ENCODE assay signal across 8 cellular contexts in the genomic region with DNA sequence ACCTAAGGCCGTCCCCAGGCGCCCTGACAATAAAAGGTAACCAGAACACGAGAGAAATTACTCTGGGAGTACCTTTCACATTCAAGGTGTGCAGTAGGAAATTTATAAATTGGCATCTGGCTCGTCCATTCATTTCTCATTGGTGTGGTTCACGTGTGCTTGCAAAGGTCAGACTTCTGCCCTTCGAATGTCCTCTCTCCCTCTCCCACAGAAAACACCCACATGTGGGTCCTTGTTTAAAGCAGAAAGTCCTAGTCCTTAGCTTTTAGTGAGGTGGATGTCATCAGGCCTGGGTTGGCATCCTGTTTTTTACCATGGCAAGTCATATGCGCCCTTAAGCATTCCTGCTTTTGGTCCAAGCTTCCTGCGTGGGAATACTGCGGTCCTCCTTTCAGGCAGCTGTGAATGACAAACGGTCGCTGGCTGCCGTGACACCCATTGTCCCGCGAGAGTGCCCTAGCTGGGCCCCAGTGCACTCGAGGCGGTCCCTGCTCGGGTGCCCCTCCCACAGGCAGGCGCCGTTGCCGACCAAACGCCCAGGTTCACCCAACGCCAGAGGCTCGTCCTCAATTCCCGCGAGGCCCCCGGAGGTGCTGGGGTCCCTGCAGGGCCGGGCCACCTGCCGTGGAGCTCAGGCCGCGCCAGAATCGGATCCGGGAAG. TPM values are rescaled to one million over a fixed set of nuclear protein-coding genes. Genes with fewer than 3 reads are reported as not detected.
DNase-seq lines count a peak whose midpoint lies in the region; ATAC-seq and TF ChIP-seq lines count a peak whose summit lies in the region.

A gene (plus strand): TSS at position 531 of the 661 bp plus-strand sequence. CDS start 140 bp downstream, outside the sequence.

- H3K4me3 Mint-ChIP-seq in activated CD8-positive, alpha-beta memory T cell treated with anti-CD3 and anti-CD28 coated beads, Interleukin-2, amount 10 ng/mL, durations not matched to agents 7 days and 5 days = peak within 1 kb of the TSS; percentile 80
- peak within 1 kb of the TSS; percentile 85 for H3K4me3 Mint-ChIP-seq in endothelial cell (ENCODE audit: unreplicated experiment)

- CTCF ChIA-PET in activated CD8-positive, alpha-beta memory T cell treated with anti-CD3 and anti-CD28 coated beads, Interleukin-2, amount 10 ng/mL, durations not matched to agents 7 days and 5 days (lab: Charles Lee) = interaction anchor here (0.7 to 0.8 kb wide), 2 partner anchors 12 to 386 kb away, joined by 3 read pairs; no protein-coding TSS in a partner anchor

- peaks cover 35% of the 10 kb centered on the region for H3K36me3 Mint-ChIP-seq in activated CD8-positive, alpha-beta memory T cell treated with anti-CD3 and anti-CD28 coated beads, Interleukin-2, amount 10 ng/mL, durations not matched to agents 7 days and 5 days
- H3K36me3 Mint-ChIP-seq in endothelial cell (ENCODE audit: low read depth, unreplicated experiment) = peaks cover 13% of the 10 kb centered on the region

- H3K27ac Mint-ChIP-seq in activated CD8-positive, alpha-beta memory T cell treated with anti-CD3 and anti-CD28 coated beads, Interleukin-2, amount 10 ng/mL, durations not matched to agents 7 days and 5 days = peak within 1 kb of the TSS; percentile 87
- H3K27ac Mint-ChIP-seq in endothelial cell (ENCODE audit: unreplicated experiment) = no peak within 1 kb of the TSS

- H3K4me1 Mint-ChIP-seq in activated CD8-positive, alpha-beta memory T cell treated with anti-CD3 and anti-CD28 coated beads, Interleukin-2, amount 10 ng/mL, durations not matched to agents 7 days and 5 days = peaks cover 53% of the 10 kb centered on the region
- H3K4me1 Mint-ChIP-seq in endothelial cell (ENCODE audit: unreplicated experiment) = peaks cover 33% of the 10 kb centered on the region

- peaks cover 3% of the 10 kb centered on the region for H3K9me3 Mint-ChIP-seq in activated CD8-positive, alpha-beta memory T cell treated with anti-CD3 and anti-CD28 coated beads, Interleukin-2, amount 10 ng/mL, durations not matched to agents 7 days and 5 days (ENCODE audit: low read depth)
- H3K9me3 Mint-ChIP-seq in endothelial cell (ENCODE audit: unreplicated experiment) = no peaks in the 10 kb centered on the region

- peak; percentile 85 for ATAC-seq in activated CD8-positive, alpha-beta memory T cell treated with anti-CD3 and anti-CD28 coated beads, Interleukin-2, amount 10 ng/mL, durations not matched to agents 7 days and 5 days

- DNase-seq in COR-L47 (lab: John Stamatoyannopoulos, UW) (peak; percentile 88), GM20000 (ENCODE audit: low spot score) (peak; percentile 93), HS-5 (ENCODE audit: low read depth) (peak; percentile 58), NOMO-1 treated with DMSO at 0.1 percent for 48 hours (lab: John Stamatoyannopoulos, UW; ENCODE audit: unreplicated experiment) (peak; percentile 78), endothelial cell (ENCODE audit: low spot score) (no peak), middle frontal gyrus (ENCODE audit: extremely low spot score, low spot score) (peak; percentile 51)
- peak; percentile 92 for DNase-seq in activated CD8-positive, alpha-beta memory T cell treated with anti-CD3 and anti-CD28 coated beads, Interleukin-2, amount 10 ng/mL, durations not matched to agents 7 days and 5 days
- peak; percentile 43 to 46 for DNase-seq in stimulated activated CD8-positive, alpha-beta memory T cell treated with anti-CD3 and anti-CD28 coated beads, Interleukin-4, amount 100 ng/mL, for 1 hour (ENCODE audit: low read depth in 2 of 2, low spot score in 1 of 2)

- no peaks in the 10 kb centered on the region for H3K27me3 Mint-ChIP-seq in activated CD8-positive, alpha-beta memory T cell treated with anti-CD3 and anti-CD28 coated beads, Interleukin-2, amount 10 ng/mL, durations not matched to agents 7 days and 5 days
- peaks cover 11% of the 10 kb centered on the region for H3K27me3 Mint-ChIP-seq in endothelial cell (ENCODE audit: unreplicated experiment)

- TF ChIP-seq CTCF in GM20000 (IDR thresholded peaks at IDR 0.05; ENCODE audit: extremely low read depth, missing control alignments) = no peak
- TF ChIP-seq CTCF in endothelial cell (IDR thresholded peaks at IDR 0.05; ENCODE audit: unreplicated experiment) = no peak

RNA-seq across cellular contexts. Expression of the gene that starts here (rescaled TPM):
- total RNA-seq in activated CD8-positive, alpha-beta memory T cell treated with anti-CD3 and anti-CD28 coated beads, Interleukin-2, amount 10 ng/mL, durations not matched to agents 7 days and 5 days = 10 to 100 TPM; 13.0 to 18.1 TPM
- 5.3 TPM for total RNA-seq in endothelial cell (ENCODE audit: unreplicated experiment)
